In genomic region chrX:115346738-115347137, GRCh38 we compare ENCODE assay signal across 4 cellular contexts. TPM values are rescaled to one million over a fixed set of nuclear protein-coding genes. Genes with fewer than 3 reads are reported as not detected.
"Had no signal": no experiment of that assay in that cellular context is flagged by ENCODE, and none has a peak within 500 bp of the region (broad histone marks: within the 10 kb centered on the region; RNA-seq: fewer than 3 reads in every experiment).

No MANE protein-coding gene starts in this region.

RNA-seq across cellular contexts. Expression of gene LUZP4, which starts 57.2 kb away (rescaled TPM):
- total RNA-seq: LHCN-M2, M059J, MCF 10A, NCI-H460 had no signal
